Comparison of ENCODE assay signal across 11 cellular contexts in the genomic region with DNA sequence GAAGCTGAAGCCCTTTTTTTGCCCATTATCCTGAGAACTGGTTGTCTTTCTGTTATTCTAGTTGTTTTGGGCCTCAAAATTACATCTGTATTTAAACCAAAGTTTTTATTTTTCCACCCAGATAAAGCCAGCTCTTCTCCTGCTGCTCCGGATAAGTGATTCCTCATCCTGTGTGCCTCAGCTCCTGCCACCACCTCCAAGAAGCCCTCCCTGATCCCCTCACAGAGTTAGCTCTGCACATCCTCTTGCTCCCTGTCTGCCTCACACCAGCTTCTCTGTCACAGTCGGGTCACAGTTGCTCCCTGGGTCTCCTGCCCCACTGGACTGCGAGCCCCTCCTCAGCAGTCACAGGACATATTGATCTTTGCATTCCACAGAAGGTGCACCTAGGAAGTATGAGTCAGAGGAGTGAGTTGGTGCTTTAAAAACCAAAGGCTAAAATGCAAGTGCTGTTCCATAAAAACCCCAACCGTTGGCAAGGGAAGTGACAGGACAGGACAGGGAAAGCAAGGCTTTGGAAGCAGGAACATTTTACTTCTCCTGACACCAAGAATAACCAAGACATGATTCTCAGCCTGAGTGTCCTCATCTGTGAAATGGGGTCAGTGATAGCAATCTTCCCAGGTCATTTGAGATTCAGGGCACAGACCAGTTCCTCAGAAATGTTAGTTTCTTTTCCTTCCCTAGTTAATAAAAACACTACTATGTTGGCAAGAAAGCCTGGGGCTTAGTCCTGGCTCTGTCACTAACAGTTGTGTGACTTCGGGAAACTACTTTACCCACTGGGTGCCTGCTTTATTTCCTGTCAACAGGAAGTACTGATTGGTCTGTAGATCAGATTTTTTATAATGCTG. TPM values are rescaled to one million over a fixed set of nuclear protein-coding genes. Genes with fewer than 3 reads are reported as not detected.
DNase-seq lines count a peak whose midpoint lies in the region; ATAC-seq and TF ChIP-seq lines count a peak whose summit lies in the region.
"Had no signal": no experiment of that assay in that cellular context is flagged by ENCODE, and none has a peak within 500 bp of the region (broad histone marks: within the 10 kb centered on the region; RNA-seq: fewer than 3 reads in every experiment).

No MANE protein-coding gene starts in this region.

- in situ Hi-C loops in GM13977 (cut with MboI; ENCODE audit: low pct_unique_long_range_greater_than_20kb, low sequenced_read_pairs, unreplicated experiment): no loop called here

- no peaks in the 10 kb centered on the region for H3K36me3 ChIP-seq in osteoblast (ENCODE audit: insufficient read depth, low read length)

- H3K79me2 ChIP-seq in osteoblast (ENCODE audit: insufficient read depth, low read length): no peaks in the 10 kb centered on the region

- H4K20me1 ChIP-seq in osteoblast (ENCODE audit: insufficient read depth, low read length): peaks cover 3% of the 10 kb centered on the region

- TF ChIP-seq CTCF in osteoblast (IDR thresholded peaks at IDR 0.05; ENCODE audit: extremely low read depth, low read depth, low read length): no peak
- TF ChIP-seq CTCF in GM13977 (IDR thresholded peaks at IDR 0.05; ENCODE audit: extremely low read depth, insufficient read depth, missing control alignments): no peak

- H3K27me3 ChIP-seq in osteoblast (ENCODE audit: insufficient read depth, low read length): no peaks in the 10 kb centered on the region

- ATAC-seq in GM21423 (IDR thresholded peaks at IDR 0.05; ENCODE audit: unreplicated experiment): no peak

- H3K4me2 ChIP-seq in osteoblast (ENCODE audit: insufficient read depth, low read length): peak overlapping the region; percentile 83

- no peaks in the 10 kb centered on the region for H3K9me3 ChIP-seq in osteoblast (ENCODE audit: low read depth, low read length)

- DNase-seq in CD1c-positive myeloid dendritic cell (ENCODE audit: extremely low spot score): peak; percentile 55
- DNase-seq in M059J (ENCODE audit: low read depth): peak; percentile 64
- DNase-seq in central memory CD4-positive, alpha-beta T cell: peak; percentile 11
- DNase-seq in osteoblast (ENCODE audit: insufficient read length, low spot score, missing footprints): no peak
- no peak for DNase-seq in DMS 273 treated with DMSO at 0.1 percent for 48 hours (lab: John Stamatoyannopoulos, UW)
- DNase-seq in GM13977 (ENCODE audit: low spot score): no peak
- DNase-seq in foreskin melanocyte: no peak
- DNase-seq: GDM1; NCI-H1092; stimulated activated CD4-positive, alpha-beta T cell treated with anti-CD3 and anti-CD28 coated beads, Interleukin-12 subunit alpha, Interleukin-12 subunit beta, amount 100 ng/mL, for 4 hours had no signal

- H2AFZ ChIP-seq in osteoblast (ENCODE audit: low read length): peak overlapping the region; percentile 13

- peak overlapping the region; percentile 88 for H3K27ac ChIP-seq in osteoblast (ENCODE audit: low read depth, low read length)

- H3K4me1 ChIP-seq in osteoblast (ENCODE audit: insufficient read depth, low read length): peaks cover 52% of the 10 kb centered on the region

- peak overlapping the region; percentile 57 for H3K4me3 ChIP-seq in osteoblast (ENCODE audit: insufficient read depth, low read length)

RNA-seq across cellular contexts. Expression of gene EEPD1, which starts 36.5 kb away (rescaled TPM):
- 12.3 and 24.3 TPM in 2 replicates for total RNA-seq in M059J (2014; rRNA removed; shearing (Covaris generic))
- total RNA-seq in osteoblast: 9.0 and 14.1 TPM in 2 replicates

Comparison
In these comparisons a context has a peak if more than half of its experiments do, and no peak if none do; other contexts are left out.
1. DNase-seq: peak in CD1c-positive myeloid dendritic cell (single experiment), M059J (single experiment) and central memory CD4-positive, alpha-beta T cell (single experiment); none in osteoblast (single experiment), DMS 273 treated with DMSO at 0.1 percent for 48 hours (single experiment), GM13977 (single experiment) and foreskin melanocyte (single experiment).